Comparison of ENCODE assay signal across 10 cellular contexts in genomic region chr20:62501801-62502495, GRCh38. TPM values are rescaled to one million over a fixed set of nuclear protein-coding genes. Genes with fewer than 3 reads are reported as not detected.
A peak's percentile ranks its signal among the peaks of the same experiment; 100 is the strongest.
DNase-seq lines count a peak whose midpoint lies in the region; ATAC-seq and TF ChIP-seq lines count a peak whose summit lies in the region.
"Had no signal": no experiment of that assay in that cellular context is flagged by ENCODE, and none has a peak within 500 bp of the region (broad histone marks: within the 10 kb centered on the region; RNA-seq: fewer than 3 reads in every experiment).

No MANE protein-coding gene starts in this region.

- no peak overlapping the region for H3K9ac ChIP-seq in PC-3 (ENCODE audit: low read length)

- TF ChIP-seq CTCF in GM10248 (IDR thresholded peaks at IDR 0.05; ENCODE audit: control extremely low read depth, extremely low read depth, low read depth, missing control alignments) (no peak), HEK293 (tag by site-specific recombination; IDR thresholded peaks at IDR 0.05) (no peak), PC-3 (conservative IDR thresholded peaks at IDR 0.05; ENCODE audit: low read depth, low read length) (no peak), retinal pigment epithelial cell (conservative IDR thresholded peaks at IDR 0.05; ENCODE audit: low read depth, low read length) (no peak), OCI-LY7 (conservative IDR thresholded peaks at IDR 0.05; ENCODE audit: low read length) (no peak)

- H3K9me2 ChIP-seq in PC-3 (replicated peaks; ENCODE audit: low read length) (no peaks in the 10 kb centered on the region), OCI-LY7 (ENCODE audit: insufficient read depth, low read length) (no peaks in the 10 kb centered on the region)

- H4K20me1 ChIP-seq in PC-3 (ENCODE audit: low read length) = no peaks in the 10 kb centered on the region
- no peaks in the 10 kb centered on the region for H4K20me1 ChIP-seq in OCI-LY7 (ENCODE audit: insufficient read depth, low read length)

- no peaks in the 10 kb centered on the region for H3K36me3 Mint-ChIP-seq in activated naive CD4-positive, alpha-beta T cell treated with anti-CD3 and anti-CD28 coated beads, Interleukin-2, amount 50 U/mL, for 72 hours

- BruUV-seq in PC-3 (replicated peaks; lab: Mats Ljungman, UMichigan) = no TSS peak
- BruUV-seq in OCI-LY7 (replicated peaks; lab: Mats Ljungman, UMichigan) = no TSS peak

- H3K4me1 ChIP-seq in HEK293 (ENCODE audit: control insufficient read depth, insufficient read depth, low read length) (no peaks in the 10 kb centered on the region), PC-3 (ENCODE audit: insufficient read depth, low read length) (peaks cover 11% of the 10 kb centered on the region; the same call in 1 of the 2 replicates), OCI-LY7 (ENCODE audit: insufficient read depth, low read length, poor library complexity, severe bottlenecking) (peaks cover 2% of the 10 kb centered on the region)

- H3K9me3 Mint-ChIP-seq in activated naive CD4-positive, alpha-beta T cell treated with anti-CD3 and anti-CD28 coated beads, Interleukin-2, amount 50 U/mL, for 72 hours = peaks cover 7 to 8% of the 10 kb centered on the region in 2 donors

- H3K27ac Mint-ChIP-seq in activated naive CD4-positive, alpha-beta T cell treated with anti-CD3 and anti-CD28 coated beads, Interleukin-2, amount 50 U/mL, for 72 hours = peak overlapping the region; percentile 76 to 91

- ATAC-seq in PC-3 = peak; percentile 39
- ATAC-seq in activated naive CD4-positive, alpha-beta T cell treated with anti-CD3 and anti-CD28 coated beads, Interleukin-2, amount 50 U/mL, for 72 hours = peak; percentile 95 to 98

- H3K27me3 ChIP-seq in PC-3 (ENCODE audit: low read length) = no peaks in the 10 kb centered on the region

- no peak overlapping the region for H2AFZ ChIP-seq in PC-3 (ENCODE audit: low read length)
- H2AFZ ChIP-seq in OCI-LY7 (ENCODE audit: low read length) = no peak overlapping the region

- H3K79me2 ChIP-seq in PC-3 (ENCODE audit: low read length) (no peaks in the 10 kb centered on the region), OCI-LY7 (ENCODE audit: insufficient read depth, low read depth, low read length) (no peaks in the 10 kb centered on the region)

- no peaks in the 10 kb centered on the region for H3F3A ChIP-seq in PC-3 (ENCODE audit: low read length, unreplicated experiment)

- CTCF ChIA-PET in GM10248 (lab: Yijun Ruan, JAX) = interaction anchor here (1.3 to 1.7 kb wide), 4 partner anchors 11 to 290 kb away, joined by 3 to 10 read pairs (median 6); no protein-coding TSS in a partner anchor
- CTCF ChIA-PET in HEK293 (lab: Yijun Ruan, JAX) = interaction anchor here (0.6 to 1.7 kb wide), 7 partner anchors 31 to 1239 kb away, joined by 3 to 4 read pairs (median 3); no protein-coding TSS in a partner anchor
- CTCF ChIA-PET in PC-3 (lab: Charles Lee) = no interaction called here
- CTCF ChIA-PET in OCI-LY7 (lab: Charles Lee; ENCODE audit: unreplicated experiment) = no interaction called here

- no peaks in the 10 kb centered on the region for H3K9me3 ChIP-seq in HEK293 (ENCODE audit: control insufficient read depth, insufficient read depth, low read depth, low read length)
- H3K9me3 ChIP-seq in PC-3 (ENCODE audit: low read length) = no peaks in the 10 kb centered on the region
- H3K9me3 ChIP-seq in OCI-LY7 (ENCODE audit: low read length) = no peaks in the 10 kb centered on the region

- intact Hi-C loops in PC-3 (cut with micrococcal nuclease) = no loop called here
- intact Hi-C loops in OCI-LY7 (cut with micrococcal nuclease; ENCODE audit: unreplicated experiment) = loop anchor here (2.0 kb wide), 1 partner anchor 289 kb away; no protein-coding TSS in a partner anchor

- H3K4me2 ChIP-seq in PC-3 (ENCODE audit: low read length) (no peak overlapping the region), OCI-LY7 (ENCODE audit: low read length) (no peak overlapping the region)

- H3K4me3 ChIP-seq in HEK293 (ENCODE audit: low read depth, low read length) (no peak overlapping the region), PC-3 (ENCODE audit: low read length) (no peak overlapping the region), retinal pigment epithelial cell (ENCODE audit: low read length) (no peak overlapping the region), OCI-LY7 (ENCODE audit: low read depth, low read length, poor library complexity, severe bottlenecking) (no peak overlapping the region)

- no peaks in the 10 kb centered on the region for H3K36me3 ChIP-seq in HEK293 (ENCODE audit: control insufficient read depth in 2 of 2, insufficient read depth in 1 of 2, low read length in 2 of 2)
- no peaks in the 10 kb centered on the region for H3K36me3 ChIP-seq in PC-3 (ENCODE audit: low read depth, low read length)
- no peaks in the 10 kb centered on the region for H3K36me3 ChIP-seq in OCI-LY7 (ENCODE audit: insufficient read depth, low read length)

- POLR2A ChIA-PET in GM10248 (lab: Yijun Ruan, JAX) (no interaction called here), HEK293 (lab: Yijun Ruan, JAX) (no interaction called here), PC-3 (lab: Charles Lee; ENCODE audit: unreplicated experiment) (no interaction called here), OCI-LY7 (lab: Charles Lee) (no interaction called here)

- H3K27ac ChIP-seq in HEK293 (ENCODE audit: extremely low read depth, low read depth, low read length) (no peak overlapping the region), PC-3 (ENCODE audit: low read length) (no peak overlapping the region), OCI-LY7 (ENCODE audit: low read depth, low read length, poor library complexity, severe bottlenecking) (no peak overlapping the region)
- H3K27ac ChIP-seq: HL-60 had no signal

- peak; percentile 73 for DNase-seq in GM10248 (ENCODE audit: extremely low spot score)
- DNase-seq in PC-3 = peak; percentile 48
- peak; percentile 72 to 87 for DNase-seq in activated naive CD4-positive, alpha-beta T cell treated with anti-CD3 and anti-CD28 coated beads, Interleukin-2, amount 50 U/mL, for 72 hours (ENCODE audit: low spot score in 2 of 2)
- DNase-seq in retinal pigment epithelial cell (ENCODE audit: low read depth) = peak; percentile 47
- no peak for DNase-seq in Ammon's horn (ENCODE audit: low spot score)
- DNase-seq in OCI-LY7 (ENCODE audit: low spot score) = no peak
- no peak for DNase-seq in GDM1 (lab: John Stamatoyannopoulos, UW)

TF ChIP-seq in HEK293, 187 proteins besides CTCF, POLR2A, EP300 and RAD21 (continues in another document):
- TF ChIP-seq SP2 (tag by site-specific recombination; IDR thresholded peaks at IDR 0.05) (peak; percentile 35; the same call in 1 of the 2 replicates), ZNF645 (tag by site-specific recombination; IDR thresholded peaks at IDR 0.05) (no peak), ZEB2 (tag by site-specific recombination; IDR thresholded peaks at IDR 0.05) (peak; percentile 65; the same call in 1 of the 2 replicates), ZNF335 (tag by site-specific recombination; conservative IDR thresholded peaks at IDR 0.05) (peak; percentile 50), PRDM10 (tag by site-specific recombination; IDR thresholded peaks at IDR 0.05) (peak; percentile 70; the same call in 1 of the 2 replicates), ZNF175 (tag by site-specific recombination; IDR thresholded peaks at IDR 0.05) (no peak)

RNA-seq across cellular contexts. Expression of gene GATA5, which starts 26.2 kb away (rescaled TPM):
- total RNA-seq in PC-3 (2014; rRNA removed) = 0.18 and 0.46 TPM in 2 replicates
- not detected for total RNA-seq in activated naive CD4-positive, alpha-beta T cell treated with anti-CD3 and anti-CD28 coated beads, Interleukin-2, amount 50 U/mL, for 72 hours
- not detected in 2 replicates for total RNA-seq in OCI-LY7 (2014; rRNA removed; shearing (Covaris generic))
- not detected in 2 replicates for total RNA-seq in OCI-LY7 (2022)
- total RNA-seq: mononuclear cell had no signal

Comparison
In these comparisons a context has a peak if more than half of its experiments do, and no peak if none do; other contexts are left out.
1. DNase-seq: peak in GM10248 (single experiment), PC-3 (single experiment), activated naive CD4-positive, alpha-beta T cell treated with anti-CD3 and anti-CD28 coated beads, Interleukin-2, amount 50 U/mL, for 72 hours (2 of 2) and retinal pigment epithelial cell (single experiment); none in Ammon's horn (single experiment), OCI-LY7 (single experiment) and GDM1 (single experiment).
2. CTCF ChIA-PET loops: an anchor here in GM10248 (1.3 to 1.7 kb wide) and HEK293 (0.6 to 1.7 kb wide); none called in PC-3 and OCI-LY7.